ENCODE assay signal across 18 cellular contexts in the genomic region with DNA sequence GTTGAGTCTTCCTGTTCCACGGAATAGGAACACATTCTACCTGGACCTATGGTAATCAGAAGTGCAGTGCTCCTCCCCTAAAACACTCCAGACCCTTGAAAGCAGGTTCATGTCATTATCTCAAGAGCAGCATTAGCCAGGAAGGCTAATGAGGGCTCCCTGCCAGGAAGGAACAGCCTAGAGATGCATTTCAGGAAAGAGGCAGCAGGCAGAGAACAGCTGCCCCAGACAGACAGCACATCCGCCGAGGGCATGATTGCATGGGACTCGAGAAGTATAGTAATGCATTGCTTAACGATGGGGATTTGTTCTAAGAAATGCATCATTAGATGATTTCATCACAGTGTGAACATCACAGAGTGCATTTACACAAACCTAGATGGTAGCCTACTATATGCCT.
DNase-seq lines count a peak whose midpoint lies in the region; ATAC-seq and TF ChIP-seq lines count a peak whose summit lies in the region.
"Had no signal": no experiment of that assay in that cellular context is flagged by ENCODE, and none has a peak within 500 bp of the region (broad histone marks: within the 10 kb centered on the region; RNA-seq: fewer than 3 reads in every experiment).

No MANE protein-coding gene starts in this region.

- peaks cover 2% of the 10 kb centered on the region for H3K9me3 Mint-ChIP-seq in Calu3 (ENCODE audit: low read depth, unreplicated experiment)
- H3K9me3 Mint-ChIP-seq: CD8-positive, alpha-beta T cell; central memory CD8-positive, alpha-beta T cell had no signal

- TF ChIP-seq CTCF in Calu3 (IDR thresholded peaks at IDR 0.05; ENCODE audit: unreplicated experiment), result no peak
- TF ChIP-seq CTCF in fibroblast of mammary gland (conservative IDR thresholded peaks at IDR 0.05; ENCODE audit: control insufficient read depth, insufficient read depth, low read depth, low read length), result no peak
- TF ChIP-seq CTCF in GM10266 (IDR thresholded peaks at IDR 0.05; ENCODE audit: control insufficient read depth, insufficient read depth, low read depth, missing control alignments), result no peak

- no peak for ATAC-seq in HG03175 (IDR thresholded peaks at IDR 0.05; ENCODE audit: unreplicated experiment)
- ATAC-seq in HG03469 (IDR thresholded peaks at IDR 0.05; ENCODE audit: unreplicated experiment), result no peak
- no peak for ATAC-seq in GM19395 (IDR thresholded peaks at IDR 0.05; ENCODE audit: unreplicated experiment)
- ATAC-seq: CD8-positive, alpha-beta T cell; right cardiac atrium had no signal

- peak overlapping the region; percentile 66 for H3K27ac Mint-ChIP-seq in Calu3 (ENCODE audit: unreplicated experiment)
- H3K27ac Mint-ChIP-seq: CD8-positive, alpha-beta T cell had no signal

- H3K4me1 Mint-ChIP-seq in Calu3 (ENCODE audit: low read depth, unreplicated experiment), result peaks cover 36% of the 10 kb centered on the region
- H3K4me1 Mint-ChIP-seq: central memory CD8-positive, alpha-beta T cell had no signal

- intact Hi-C loops in Calu3 (cut with micrococcal nuclease; ENCODE audit: unreplicated experiment), result no loop called here

- H3K36me3 Mint-ChIP-seq in Calu3 (ENCODE audit: insufficient read depth, unreplicated experiment), result peaks cover 11% of the 10 kb centered on the region
- H3K36me3 Mint-ChIP-seq: CD8-positive, alpha-beta T cell had no signal

- CTCF ChIA-PET in Calu3 (lab: Charles Lee), result no interaction called here

- H3K4me3 ChIP-seq in fibroblast of mammary gland (ENCODE audit: control insufficient read depth, low read depth, low read length), result no peak overlapping the region
- H3K4me3 ChIP-seq: adrenal gland, uterus had no signal

- no peak overlapping the region for H3K4me3 Mint-ChIP-seq in Calu3 (ENCODE audit: low read depth, unreplicated experiment)
- H3K4me3 Mint-ChIP-seq: CD8-positive, alpha-beta T cell; central memory CD8-positive, alpha-beta T cell had no signal

- DNase-seq in Calu3 (no peak), NCI-H1092 (lab: John Stamatoyannopoulos, UW) (peak; percentile 15), NCI-H510A (lab: John Stamatoyannopoulos, UW) (peak; percentile 53), fibroblast of mammary gland (ENCODE audit: low read depth) (peak; percentile 62), GM10266 (ENCODE audit: extremely low spot score) (no peak)
- DNase-seq: activated CD4-positive, CD25-positive, alpha-beta regulatory T cell; activated CD8-positive, alpha-beta memory T cell treated with anti-CD3 and anti-CD28 coated beads for 24 hours; adrenal gland; CD8-positive, alpha-beta T cell; H7; hippocampal formation; kidney glomerular epithelial cell; right cardiac atrium; uterus had no signal

- no TSS peak for BruUV-seq in Calu3 (replicated peaks; lab: Mats Ljungman, UMichigan)

- no peaks in the 10 kb centered on the region for H3K27me3 Mint-ChIP-seq in Calu3 (ENCODE audit: unreplicated experiment)

Comparison
In these comparisons a context has a peak if more than half of its experiments do, and no peak if none do; other contexts are left out.
1. DNase-seq: peak in NCI-H1092 (single experiment), NCI-H510A (single experiment) and fibroblast of mammary gland (single experiment); none in Calu3 (single experiment) and GM10266 (single experiment).